Comparison of ENCODE assay signal across 10 cellular contexts in genomic region chr6:159981171-159981571, GRCh38. TPM values are rescaled to one million over a fixed set of nuclear protein-coding genes. Genes with fewer than 3 reads are reported as not detected.
DNase-seq lines count a peak whose midpoint lies in the region; ATAC-seq and TF ChIP-seq lines count a peak whose summit lies in the region.
"Had no signal": no experiment of that assay in that cellular context is flagged by ENCODE, and none has a peak within 500 bp of the region (broad histone marks: within the 10 kb centered on the region; RNA-seq: fewer than 3 reads in every experiment).

No MANE protein-coding gene starts in this region.

- no TSS peak for BruUV-seq in IMR-90 (replicated peaks; lab: Mats Ljungman, UMichigan)

- no peak overlapping the region for H3K9ac ChIP-seq in IMR-90 (ENCODE audit: low read depth, low read length)

- H3K23ac ChIP-seq in IMR-90 (ENCODE audit: low read depth, low read length): no peak overlapping the region; the same call in 1 of the 2 replicates

- H2AK5ac ChIP-seq in IMR-90 (ENCODE audit: low read depth, low read length): peak overlapping the region; percentile 91

- H3K9me3 Mint-ChIP-seq in CD4-positive, alpha-beta T cell: no peaks in the 10 kb centered on the region

- peak overlapping the region; percentile 52 for H2AK9ac ChIP-seq in IMR-90 (replicated peaks; ENCODE audit: low read depth, low read length, poor library complexity)

- H3K4ac ChIP-seq in IMR-90 (ENCODE audit: low read depth, low read length): 0 out of 2 replicates have a peak overlapping the region, but pooled peaks have one; percentile 32

- no peak for TF ChIP-seq RAD21 in IMR-90 (IDR thresholded peaks at IDR 0.05; ENCODE audit: low read length)

- H3K9me1 ChIP-seq in IMR-90 (ENCODE audit: insufficient read depth, low read length): peaks cover 48% of the 10 kb centered on the region

- intact Hi-C loops in CD4-positive, alpha-beta T cell (cut with DNase I, micrococcal nuclease): loop anchor here in 1 of 2 experiments (5.0 kb wide), 1 partner anchor 36 kb away; no protein-coding TSS in a partner anchor
- intact Hi-C loops in IMR-90 (cut with micrococcal nuclease): loop anchor here (2.0 kb wide), 1 partner anchor 50 kb away; no protein-coding TSS in a partner anchor

- no peak overlapping the region for H4K5ac ChIP-seq in IMR-90 (ENCODE audit: low read depth, low read length)

- CTCF ChIA-PET in CD4-positive, alpha-beta T cell (lab: Charles Lee): interaction anchor here (0.6 kb wide), 1 partner anchor 222 kb away, joined by 3 read pairs; no protein-coding TSS in a partner anchor
- CTCF ChIA-PET in IMR-90 (lab: Yijun Ruan, JAX): interaction anchor here (0.8 kb wide), 1 partner anchor 13 kb away, joined by 3 read pairs; no protein-coding TSS in a partner anchor

- no peak overlapping the region for H2BK5ac ChIP-seq in IMR-90 (ENCODE audit: low read depth, low read length, poor library complexity, severe bottlenecking)

- no peak overlapping the region for H3K4me3 ChIP-seq in IMR-90 (ENCODE audit: insufficient read depth, low read depth, low read length)
- no peak overlapping the region for H3K4me3 ChIP-seq in brain microvascular endothelial cell (ENCODE audit: low read depth, low read length)
- peak overlapping the region; percentile 54 to 61 for H3K4me3 ChIP-seq in neutrophil (ENCODE audit: low read depth in 1 of 2, low read length in 1 of 2)
- H3K4me3 ChIP-seq: SJCRH30 had no signal

- H3K27ac ChIP-seq in CD4-positive, alpha-beta T cell (ENCODE audit: low read depth, low read length): peak overlapping the region; percentile 50
- no peak overlapping the region for H3K27ac ChIP-seq in IMR-90 (ENCODE audit: insufficient read depth, low read length)
- H3K27ac ChIP-seq in brain microvascular endothelial cell: peak overlapping the region; percentile 68
- H3K27ac ChIP-seq in neutrophil: peak overlapping the region; percentile 90
- H3K27ac ChIP-seq: SJCRH30 had no signal

- no peaks in the 10 kb centered on the region for H3K9me3 ChIP-seq in CD4-positive, alpha-beta T cell (ENCODE audit: control insufficient read depth, low read length)
- no peaks in the 10 kb centered on the region for H3K9me3 ChIP-seq in IMR-90 (ENCODE audit: control insufficient read depth, insufficient read depth, low read length)
- no peaks in the 10 kb centered on the region for H3K9me3 ChIP-seq in neutrophil
- H3K9me3 ChIP-seq: SJCRH30 had no signal

- DNase-seq in CD4-positive, alpha-beta T cell: no peak
- DNase-seq in IMR-90 (no peak), brain microvascular endothelial cell (no peak), SIG-M5 (lab: John Stamatoyannopoulos, UW) (no peak), nucleus accumbens (lab: John Stamatoyannopoulos, UW) (no peak), SW480 (ENCODE audit: low spot score) (no peak), ecto neural progenitor cell (ENCODE audit: low spot score) (no peak)
- DNase-seq: GDM1, SJCRH30 had no signal

- no peak for TF ChIP-seq POLR2A in IMR-90 (IDR thresholded peaks at IDR 0.05; ENCODE audit: low read depth, low read length)

- no peak for TF ChIP-seq CTCF in CD4-positive, alpha-beta T cell (IDR thresholded peaks at IDR 0.05)
- no peak for TF ChIP-seq CTCF in IMR-90 (conservative IDR thresholded peaks at IDR 0.05; ENCODE audit: low read depth, low read length)
- TF ChIP-seq CTCF in brain microvascular endothelial cell (IDR thresholded peaks at IDR 0.05; ENCODE audit: low read depth, low read length, missing control alignments): no peak
- TF ChIP-seq CTCF in neutrophil (IDR thresholded peaks at IDR 0.05): no peak

- H2BK120ac ChIP-seq in IMR-90 (ENCODE audit: low read depth, low read length): no peak overlapping the region

- H2BK15ac ChIP-seq in IMR-90 (ENCODE audit: low read depth, low read length): 0 out of 3 replicates have a peak overlapping the region, but pooled peaks have one; percentile 25

- WGBS in IMR-90 (ENCODE audit: extremely low coverage in 2 of 2, insufficient read length in 1 of 2), 2 experiments: 100% methylated on average over 3 of the region's 8 CpGs; no CpG with 5 or more reads in 1 of the 2 experiments

- H2BK20ac ChIP-seq in IMR-90 (ENCODE audit: low read depth, low read length): no peak overlapping the region

- H3K36me3 ChIP-seq in IMR-90 (ENCODE audit: control insufficient read depth, insufficient read depth, low read length) (no peaks in the 10 kb centered on the region), brain microvascular endothelial cell (replicated peaks) (no peaks in the 10 kb centered on the region), neutrophil (no peaks in the 10 kb centered on the region)
- H3K36me3 ChIP-seq: SJCRH30 had no signal

- H3K4me2 ChIP-seq in IMR-90 (ENCODE audit: low read depth, low read length): no peak overlapping the region

- peak overlapping the region; percentile 58 for H2AFZ ChIP-seq in IMR-90 (replicated peaks; ENCODE audit: low read length, poor library complexity)

- H3K79me1 ChIP-seq in IMR-90 (ENCODE audit: low read depth in 1 of 2, low read length in 2 of 2): peaks cover 57 to 87% of the 10 kb centered on the region in 2 experiments

- H3K56ac ChIP-seq in IMR-90 (ENCODE audit: extremely low read depth, insufficient read depth, low read length): no peak overlapping the region

- peak overlapping the region; percentile 76 for H3K4me3 Mint-ChIP-seq in CD4-positive, alpha-beta T cell

- H3K4me1 Mint-ChIP-seq in CD4-positive, alpha-beta T cell (ENCODE audit: low read depth): peaks cover 87% of the 10 kb centered on the region

- H4K20me1 ChIP-seq in IMR-90 (ENCODE audit: insufficient read depth, low read length): peaks cover 92% of the 10 kb centered on the region

- no peak overlapping the region for H4K8ac ChIP-seq in IMR-90 (ENCODE audit: low read depth in 2 of 2, low read length in 2 of 2)

- POLR2A ChIA-PET in CD4-positive, alpha-beta T cell (lab: Charles Lee): interaction anchor here (1.0 to 4.1 kb wide), 7 partner anchors 9 to 254 kb away, joined by 3 to 32 read pairs (median 8); partner anchors contain the start of genes IGF2R, MRPL18 and WTAP
- POLR2A ChIA-PET in IMR-90 (lab: Charles Lee; ENCODE audit: unreplicated experiment): interaction anchor here (0.6 kb wide), 1 partner anchor 30 kb away, joined by 3 read pairs; no protein-coding TSS in a partner anchor

- dilution Hi-C loops in IMR-90 (cut with HindIII; ENCODE audit: low sequenced_read_pairs, unreplicated experiment): no loop called here

- ATAC-seq in CD4-positive, alpha-beta T cell (ENCODE audit: poor library complexity): no peak
- no peak for ATAC-seq in IMR-90 (ENCODE audit: low read depth)

- H3K36me3 Mint-ChIP-seq in CD4-positive, alpha-beta T cell (ENCODE audit: low read depth): no peaks in the 10 kb centered on the region

- H3K27me3 Mint-ChIP-seq in CD4-positive, alpha-beta T cell: no peaks in the 10 kb centered on the region

- in situ Hi-C loops in IMR-90 (cut with MboI; ENCODE audit: low sequenced_read_pairs) (no loop called here), brain microvascular endothelial cell (cut with HindIII; ENCODE audit: low pct_ligation_motif_present, low sequenced_read_pairs) (no loop called here)

- H3K14ac ChIP-seq in IMR-90 (replicated peaks; ENCODE audit: low read depth, low read length): 0 out of 2 replicates have a peak overlapping the region, but pooled peaks have one; percentile 69

- H3K18ac ChIP-seq in IMR-90 (ENCODE audit: low read depth, low read length): no peak overlapping the region

- H4K91ac ChIP-seq in IMR-90 (ENCODE audit: insufficient read depth, low read depth, low read length): no peak overlapping the region; the same call in 1 of the 2 replicates

- H3K27ac Mint-ChIP-seq in CD4-positive, alpha-beta T cell: peak overlapping the region; percentile 84

- no peaks in the 10 kb centered on the region for H3K27me3 ChIP-seq in CD4-positive, alpha-beta T cell (ENCODE audit: control insufficient read depth, insufficient read depth, low read length)
- H3K27me3 ChIP-seq in IMR-90 (ENCODE audit: control insufficient read depth, insufficient read depth, low read length) (no peaks in the 10 kb centered on the region), brain microvascular endothelial cell (replicated peaks) (no peaks in the 10 kb centered on the region), neutrophil (no peaks in the 10 kb centered on the region)
- H3K27me3 ChIP-seq: SJCRH30 had no signal

- H3K4me1 ChIP-seq in IMR-90 (ENCODE audit: control insufficient read depth, insufficient read depth, low read length): peaks cover 38% of the 10 kb centered on the region
- H3K4me1 ChIP-seq in neutrophil (ENCODE audit: control insufficient read depth in 1 of 2, insufficient read depth in 1 of 2, low read depth in 1 of 2, low read length in 1 of 2): peaks cover 98 to 99% of the 10 kb centered on the region in 2 experiments

TF ChIP-seq in IMR-90, 13 proteins besides CTCF, POLR2A, EP300 and RAD21:
- TF ChIP-seq NFE2L2 (IDR thresholded peaks at IDR 0.05; ENCODE audit: low read depth, low read length): no peak
- peak; percentile 29; the same call in 1 of the 2 replicates for TF ChIP-seq USF2 (IDR thresholded peaks at IDR 0.05; ENCODE audit: low read depth, low read length)

RNA-seq across cellular contexts. Expression of gene IGF2R, which starts 12.3 kb away (rescaled TPM):
- 10 to 100 TPM; 43.8 to 46.7 TPM for total RNA-seq in CD4-positive, alpha-beta T cell
- total RNA-seq in IMR-90 (2012; rRNA removed): 33.2 and 38.6 TPM in 2 replicates
- polyA plus RNA-seq in IMR-90 (2012; rRNA removed): 37.2 and 41.4 TPM in 2 replicates
- polyA plus RNA-seq in IMR-90 (2012; cell fraction: cytosol; rRNA removed): 20.4 and 27.1 TPM in 2 replicates
- 24.9 and 43.2 TPM in 2 replicates for polyA plus RNA-seq in IMR-90 (2012; cell fraction: nucleus; rRNA removed; ENCODE audit: low replicate concordance)

Comparison
In these comparisons a context has a peak if more than half of its experiments do, and no peak if none do; other contexts are left out.
1. H3K4me3 ChIP-seq: peak in neutrophil (2 of 2); none in IMR-90 (single experiment) and brain microvascular endothelial cell (single experiment).